ENCODE assay signal across 1 cellular context in genomic region chr1:44806025-44806703, GRCh38.
TF ChIP-seq lines count a peak whose summit lies in the region.

No MANE protein-coding gene starts in this region.

TF ChIP-seq in endothelial cell of umbilical vein, 7 proteins besides CTCF, POLR2A, EP300 and RAD21:
- TF ChIP-seq POLR2AphosphoS5 (IDR thresholded peaks at IDR 0.05; ENCODE audit: insufficient read depth, low read depth, low read length) (peak; percentile 5), GATA2 (IDR thresholded peaks at IDR 0.05; ENCODE audit: insufficient read depth, insufficient read length, low read depth, low read length) (no peak)
